In the genomic region with DNA sequence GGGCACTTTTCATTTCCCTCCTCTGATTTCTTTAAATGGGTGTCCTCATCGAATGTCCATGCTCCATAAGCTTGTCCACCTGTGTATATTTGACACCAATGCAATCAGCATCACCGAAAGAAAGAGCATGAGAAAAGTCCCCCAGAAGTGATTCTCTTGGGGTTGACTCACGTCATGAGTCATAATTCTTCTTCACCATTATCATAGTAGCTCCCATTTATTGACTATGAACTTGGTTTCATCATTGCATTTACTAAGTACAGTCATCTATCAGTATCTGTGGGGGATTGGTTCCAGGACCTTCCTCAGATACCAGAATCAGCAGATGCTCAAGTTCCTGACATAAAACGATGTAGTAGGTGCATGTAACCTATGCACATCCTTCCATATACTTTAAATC, we compare ENCODE assay signal across 19 cellular contexts.
DNase-seq lines count a peak whose midpoint lies in the region; ATAC-seq, FAIRE-seq and TF ChIP-seq lines count a peak whose summit lies in the region.
"Had no signal": no experiment of that assay in that cellular context is flagged by ENCODE, and none has a peak within 500 bp of the region (broad histone marks: within the 10 kb centered on the region; RNA-seq: fewer than 3 reads in every experiment).

No MANE protein-coding gene starts in this region.

- H3K9me3 Mint-ChIP-seq in activated T-helper 17 cell treated with anti-CD3 and anti-CD28 coated beads, Interleukin-2, amount 50 U/mL, for 72 hours, result no peaks in the 10 kb centered on the region
- H3K9me3 Mint-ChIP-seq: T-helper 1 cell treated with Interleukin-12 subunit alpha and Interleukin-12 subunit beta and Interleukin-4 antibody, amounts not matched to agents 30 μg/mL and 1 μg/mL, for 36 hours had no signal

- no peak overlapping the region for H3K4me3 Mint-ChIP-seq in activated T-helper 17 cell treated with anti-CD3 and anti-CD28 coated beads, Interleukin-2, amount 50 U/mL, for 72 hours
- H3K4me3 Mint-ChIP-seq: CD8-positive, alpha-beta memory T cell; T-helper 1 cell treated with Interleukin-12 subunit alpha and Interleukin-12 subunit beta and Interleukin-4 antibody, amounts not matched to agents 30 μg/mL and 1 μg/mL, for 36 hours had no signal

- H3K79me2 ChIP-seq in GM23248 (ENCODE audit: insufficient read depth) (no peaks in the 10 kb centered on the region), keratinocyte (ENCODE audit: control insufficient read depth, insufficient read depth, low read length) (no peaks in the 10 kb centered on the region)

- peaks cover 47% of the 10 kb centered on the region for H3K4me1 Mint-ChIP-seq in activated T-helper 17 cell treated with anti-CD3 and anti-CD28 coated beads, Interleukin-2, amount 50 U/mL, for 72 hours

- 37 to 41% methylated on average over 4 of the region's 4 CpGs for WGBS in GM23248 (ENCODE audit: low coverage in 1 of 2, low lambda C conversion rate in 2 of 2, missing lambda C conversion rate in 2 of 2), 2 experiments

- FAIRE-seq in keratinocyte (lab: Jason Lieb, UNC), result peak; percentile 48
- FAIRE-seq: colon, G401.6, HepG2 had no signal

- H3K4me1 ChIP-seq in GM23248 (ENCODE audit: insufficient read depth) (peaks cover 31% of the 10 kb centered on the region), keratinocyte (ENCODE audit: control insufficient read depth, extremely low read depth, insufficient read depth, low read length) (peaks cover 32% of the 10 kb centered on the region)

- dilution Hi-C loops in keratinocyte (cut with MboI; ENCODE audit: extremely low pct_ligation_motif_present, low sequenced_read_pairs), result no loop called here

- no peaks in the 10 kb centered on the region for H3K9me2 ChIP-seq in GM23248 (ENCODE audit: insufficient read depth)

- H3K9me1 ChIP-seq in keratinocyte (ENCODE audit: control insufficient read depth, extremely low read depth, insufficient read depth, low read length), result no peaks in the 10 kb centered on the region

- peaks cover 3% of the 10 kb centered on the region for H3K27me3 Mint-ChIP-seq in activated T-helper 17 cell treated with anti-CD3 and anti-CD28 coated beads, Interleukin-2, amount 50 U/mL, for 72 hours

- peaks cover 18% of the 10 kb centered on the region for H3F3A ChIP-seq in GM23248 (ENCODE audit: insufficient read depth)

- no peak for TF ChIP-seq CTCF in keratinocyte (optimal IDR thresholded peaks at IDR 0.05 in 1 of 3, IDR thresholded peaks at IDR 0.05 in 1 of 3, conservative IDR thresholded peaks at IDR 0.05 in 1 of 3; ENCODE audit: extremely low read depth in 1 of 3, insufficient read depth in 2 of 3, low read length in 3 of 3)
- no peak for TF ChIP-seq CTCF in GM10266 (IDR thresholded peaks at IDR 0.05; ENCODE audit: control insufficient read depth, insufficient read depth, low read depth, missing control alignments)

- no peak overlapping the region for H2AFZ ChIP-seq in GM23248
- no peak overlapping the region for H2AFZ ChIP-seq in keratinocyte (ENCODE audit: control insufficient read depth, low read length)

- no peaks in the 10 kb centered on the region for H3K36me3 ChIP-seq in GM23248 (ENCODE audit: low read depth)
- H3K36me3 ChIP-seq in keratinocyte (ENCODE audit: control insufficient read depth in 2 of 2, extremely low read depth in 1 of 2, insufficient read depth in 2 of 2, low read length in 2 of 2), result no peaks in the 10 kb centered on the region
- H3K36me3 ChIP-seq: esophagus muscularis mucosa had no signal

- no peak overlapping the region for H3K9ac ChIP-seq in GM23248
- H3K9ac ChIP-seq in keratinocyte (ENCODE audit: control insufficient read depth, extremely low read depth, insufficient read depth, low read length), result no peak overlapping the region

- H3K9me3 ChIP-seq in GM23248 (ENCODE audit: low read depth), result no peaks in the 10 kb centered on the region
- H3K9me3 ChIP-seq in keratinocyte (ENCODE audit: control insufficient read depth, low read depth, low read length), result no peaks in the 10 kb centered on the region
- H3K9me3 ChIP-seq: esophagus muscularis mucosa had no signal

- H3K27ac ChIP-seq in GM23248 (no peak overlapping the region), keratinocyte (ENCODE audit: control insufficient read depth, insufficient read depth, low read length) (no peak overlapping the region)
- H3K27ac ChIP-seq: esophagus muscularis mucosa had no signal

- H3K4me2 ChIP-seq in GM23248 (ENCODE audit: unreplicated experiment) (no peak overlapping the region), keratinocyte (ENCODE audit: control insufficient read depth, extremely low read depth, insufficient read depth, low read depth, low read length) (no peak overlapping the region)

- no peaks in the 10 kb centered on the region for H3K27me3 ChIP-seq in GM23248 (replicated peaks; ENCODE audit: insufficient read depth)
- peaks cover 8% of the 10 kb centered on the region for H3K27me3 ChIP-seq in keratinocyte (ENCODE audit: control insufficient read depth, extremely low read depth, insufficient read depth, low read length)
- H3K27me3 ChIP-seq: esophagus muscularis mucosa had no signal

- DNase-seq in ELR (ENCODE audit: low read depth), result peak; percentile 31
- peak; percentile 77 for DNase-seq in GM23248
- peak; percentile 28 for DNase-seq in keratinocyte (ENCODE audit: low read depth, low spot score)
- no peak for DNase-seq in middle frontal gyrus (ENCODE audit: extremely low spot score, low spot score)
- DNase-seq in GM10266 (ENCODE audit: extremely low spot score), result no peak
- no peak for DNase-seq in NCI-H1694 (lab: John Stamatoyannopoulos, UW)
- DNase-seq: activated CD4-positive, alpha-beta T cell treated with anti-CD3 and anti-CD28 coated beads, Interleukin-2, amount 50 U/mL, for 1 hour; activated naive CD4-positive, alpha-beta T cell treated with Interleukin-2 at 50 U/mL for 16 hours; CD8-positive, alpha-beta memory T cell; NCI-H1105 treated with DMSO at 0.1 percent for 48 hours; NCI-H345; substantia nigra had no signal

- H3K4me3 ChIP-seq in GM23248 (no peak overlapping the region), keratinocyte (ENCODE audit: control insufficient read depth in 2 of 3, extremely low read depth in 1 of 3, insufficient read depth in 2 of 3, low read depth in 1 of 3, low read length in 3 of 3) (no peak overlapping the region)
- H3K4me3 ChIP-seq: esophagus muscularis mucosa, lung had no signal

- H3K36me3 Mint-ChIP-seq in activated T-helper 17 cell treated with anti-CD3 and anti-CD28 coated beads, Interleukin-2, amount 50 U/mL, for 72 hours (ENCODE audit: low read depth), result no peaks in the 10 kb centered on the region

- in situ Hi-C loops in GM23248 (cut with MboI), result no loop called here

- peak; percentile 77 for ATAC-seq in activated T-helper 17 cell treated with anti-CD3 and anti-CD28 coated beads, Interleukin-2, amount 50 U/mL, for 72 hours (replicated peaks)
- ATAC-seq: HepG2 had no signal

- H3K27ac Mint-ChIP-seq in activated T-helper 17 cell treated with anti-CD3 and anti-CD28 coated beads, Interleukin-2, amount 50 U/mL, for 72 hours, result peak overlapping the region; percentile 14
- H3K27ac Mint-ChIP-seq: T-helper 1 cell treated with Interleukin-12 subunit alpha and Interleukin-12 subunit beta and Interleukin-4 antibody, amounts not matched to agents 30 μg/mL and 1 μg/mL, for 36 hours had no signal

- H4K20me1 ChIP-seq in GM23248 (ENCODE audit: insufficient read depth), result no peaks in the 10 kb centered on the region
- no peaks in the 10 kb centered on the region for H4K20me1 ChIP-seq in keratinocyte (ENCODE audit: control insufficient read depth, extremely low read depth, insufficient read depth, low read length)

Comparison
In these comparisons a context has a peak if more than half of its experiments do, and no peak if none do; other contexts are left out.
1. DNase-seq: peak in ELR (single experiment), GM23248 (single experiment) and keratinocyte (single experiment); none in middle frontal gyrus (single experiment), GM10266 (single experiment) and NCI-H1694 (single experiment).